1 cellular context compared by ENCODE assay signal in the genomic region with DNA sequence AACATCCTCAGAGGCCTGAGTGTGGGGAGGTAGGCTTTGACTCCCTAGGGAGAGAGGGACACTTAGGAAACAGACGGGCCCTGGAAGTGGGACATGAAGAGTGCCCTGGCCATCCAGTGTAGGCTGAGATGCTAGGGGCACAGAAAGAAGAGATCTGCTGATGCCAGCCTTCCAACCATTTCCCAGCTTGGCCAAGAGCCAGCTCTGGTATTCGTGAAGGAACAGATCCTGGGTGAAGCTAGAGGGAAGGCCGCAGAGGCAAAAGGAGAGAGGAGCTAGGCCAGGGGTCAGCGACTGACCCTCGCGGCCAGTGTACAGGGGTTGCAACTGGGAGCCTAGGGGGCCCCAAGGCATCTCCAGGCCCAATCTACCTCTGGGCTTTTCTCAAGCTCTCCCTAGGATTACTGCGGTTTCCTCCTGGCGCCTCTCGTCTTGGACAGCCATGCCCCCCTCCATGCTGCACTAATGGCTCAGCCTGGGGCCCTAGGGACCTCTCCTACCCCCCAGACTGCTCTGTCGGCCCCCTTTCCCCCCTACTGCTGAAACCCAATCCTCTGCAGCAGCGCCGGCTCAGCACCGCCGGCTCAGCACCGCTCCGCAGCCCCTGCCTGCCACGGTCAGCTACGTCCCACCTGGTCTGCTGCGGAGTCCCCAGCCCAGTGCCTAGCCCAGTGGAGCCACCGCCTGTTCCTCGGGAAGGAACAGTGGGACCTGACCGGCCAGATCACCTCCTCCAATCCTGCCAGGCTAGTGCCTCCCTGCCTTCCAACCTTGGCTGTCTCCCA.
TF ChIP-seq lines count a peak whose summit lies in the region.

A gene (plus strand): TSS at position 553 of the 785 bp plus-strand sequence. CDS start 355 bp downstream, outside the sequence.

TF ChIP-seq in SK-N-SH treated with all-trans-retinoic acid at 6 μM for 48 hours, 23 proteins besides CTCF, POLR2A, EP300 and RAD21 (continued from another document):
- TF ChIP-seq, protein P1, sequence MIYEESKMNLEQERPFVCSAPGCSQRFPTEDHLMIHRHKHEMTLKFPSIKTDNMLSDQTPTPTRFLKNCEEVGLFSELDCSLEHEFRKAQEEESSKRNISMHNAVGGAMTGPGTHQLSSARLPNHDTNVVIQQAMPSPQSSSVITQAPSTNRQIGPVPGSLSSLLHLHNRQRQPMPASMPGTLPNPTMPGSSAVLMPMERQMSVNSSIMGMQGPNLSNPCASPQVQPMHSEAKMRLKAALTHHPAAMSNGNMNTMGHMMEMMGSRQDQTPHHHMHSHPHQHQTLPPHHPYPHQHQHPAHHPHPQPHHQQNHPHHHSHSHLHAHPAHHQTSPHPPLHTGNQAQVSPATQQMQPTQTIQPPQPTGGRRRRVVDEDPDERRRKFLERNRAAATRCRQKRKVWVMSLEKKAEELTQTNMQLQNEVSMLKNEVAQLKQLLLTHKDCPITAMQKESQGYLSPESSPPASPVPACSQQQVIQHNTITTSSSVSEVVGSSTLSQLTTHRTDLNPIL (CRISPR knock-in tag; IDR thresholded peaks at IDR 0.05; ENCODE audit: low read depth), result no peak
- no peak for TF ChIP-seq ZFP3 (CRISPR knock-in tag; IDR thresholded peaks at IDR 0.05)
- TF ChIP-seq GLIS3 (CRISPR knock-in tag; IDR thresholded peaks at IDR 0.05), result no peak
- no peak for TF ChIP-seq ZC3H10 (CRISPR knock-in tag; IDR thresholded peaks at IDR 0.05)
- TF ChIP-seq ESRRG (CRISPR knock-in tag; IDR thresholded peaks at IDR 0.05), result no peak
- TF ChIP-seq OSR1 (CRISPR knock-in tag; IDR thresholded peaks at IDR 0.05), result no peak
- TF ChIP-seq CSDC2 (CRISPR knock-in tag; IDR thresholded peaks at IDR 0.05), result no peak
- TF ChIP-seq TCF4 (CRISPR knock-in tag; IDR thresholded peaks at IDR 0.05; ENCODE audit: borderline replicate concordance), result no peak
- TF ChIP-seq ARNTL (CRISPR knock-in tag; IDR thresholded peaks at IDR 0.05; ENCODE audit: borderline replicate concordance, low read depth), result no peak
- TF ChIP-seq, protein P2, sequence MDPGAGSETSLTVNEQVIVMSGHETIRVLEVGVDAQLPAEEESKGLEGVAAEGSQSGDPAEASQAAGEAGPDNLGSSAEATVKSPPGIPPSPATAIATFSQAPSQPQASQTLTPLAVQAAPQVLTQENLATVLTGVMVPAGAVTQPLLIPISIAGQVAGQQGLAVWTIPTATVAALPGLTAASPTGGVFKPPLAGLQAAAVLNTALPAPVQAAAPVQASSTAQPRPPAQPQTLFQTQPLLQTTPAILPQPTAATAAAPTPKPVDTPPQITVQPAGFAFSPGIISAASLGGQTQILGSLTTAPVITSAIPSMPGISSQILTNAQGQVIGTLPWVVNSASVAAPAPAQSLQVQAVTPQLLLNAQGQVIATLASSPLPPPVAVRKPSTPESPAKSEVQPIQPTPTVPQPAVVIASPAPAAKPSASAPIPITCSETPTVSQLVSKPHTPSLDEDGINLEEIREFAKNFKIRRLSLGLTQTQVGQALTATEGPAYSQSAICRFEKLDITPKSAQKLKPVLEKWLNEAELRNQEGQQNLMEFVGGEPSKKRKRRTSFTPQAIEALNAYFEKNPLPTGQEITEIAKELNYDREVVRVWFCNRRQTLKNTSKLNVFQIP (CRISPR knock-in tag; IDR thresholded peaks at IDR 0.05; ENCODE audit: borderline replicate concordance, low read depth), result no peak
- no peak for TF ChIP-seq RARB (CRISPR knock-in tag; IDR thresholded peaks at IDR 0.05)
- no peak for TF ChIP-seq ZNF8 (CRISPR knock-in tag; IDR thresholded peaks at IDR 0.05)
- no peak for TF ChIP-seq ZNF565 (CRISPR knock-in tag; conservative IDR thresholded peaks at IDR 0.05; ENCODE audit: low read depth)
